Comparison of ENCODE assay signal across 1 cellular context in the genomic region with DNA sequence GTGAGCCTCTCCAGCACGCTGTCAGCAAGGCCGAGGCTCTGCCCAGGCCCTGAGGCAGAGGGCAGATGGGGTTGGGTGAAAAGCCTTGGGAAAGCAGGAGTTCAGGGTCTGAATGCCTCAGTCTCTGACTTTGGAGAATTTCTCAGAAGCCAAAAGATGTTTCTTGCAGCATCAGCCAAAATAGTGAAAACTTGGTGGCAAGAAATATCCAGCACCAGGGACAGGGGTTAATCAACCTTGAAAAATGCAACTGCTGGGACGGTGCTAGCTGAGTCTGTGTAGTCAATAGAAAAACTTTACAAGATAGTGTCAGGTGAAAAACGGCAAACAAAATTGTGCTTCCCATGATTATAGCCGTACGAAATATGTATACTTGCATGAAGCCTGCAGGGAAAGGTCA.
TF ChIP-seq lines count a peak whose summit lies in the region.

No MANE protein-coding gene starts in this region.

TF ChIP-seq in A549, 52 proteins besides CTCF, POLR2A, EP300 and RAD21 (continued from another document):
- TF ChIP-seq REST (IDR thresholded peaks at IDR 0.05) (peak; percentile 76), KDM5A (IDR thresholded peaks at IDR 0.05) (no peak)
TF ChIP-seq in A549: peak in this region for 2.
